In the genomic region with DNA sequence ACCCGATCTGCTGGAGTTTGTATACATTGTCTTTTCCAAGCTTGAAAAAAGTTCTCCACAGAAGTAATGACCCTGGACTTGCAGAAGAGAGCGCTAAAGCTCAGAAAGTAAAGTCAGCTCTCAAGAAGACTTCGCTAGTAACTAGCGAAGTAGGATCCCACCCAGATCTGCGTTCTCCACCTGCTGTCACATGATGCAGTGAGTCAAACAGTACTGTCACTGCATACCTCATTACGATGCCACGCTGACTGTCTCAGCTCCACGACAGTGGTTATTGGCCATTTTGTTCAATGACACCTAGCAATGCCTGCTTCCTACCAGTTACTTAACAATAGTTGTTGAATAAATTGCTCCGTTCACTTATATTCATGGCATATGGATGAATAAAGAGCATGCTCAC, we compare ENCODE assay signal across 8 cellular contexts. TPM values are rescaled to one million over a fixed set of nuclear protein-coding genes. Genes with fewer than 3 reads are reported as not detected.
A peak's percentile ranks its signal among the peaks of the same experiment; 100 is the strongest.
DNase-seq lines count a peak whose midpoint lies in the region; ATAC-seq, FAIRE-seq and TF ChIP-seq lines count a peak whose summit lies in the region.

No MANE protein-coding gene starts in this region.

- no peak overlapping the region for H4K91ac ChIP-seq in H1 (replicated peaks; ENCODE audit: insufficient read length, low read length)

- H3K79me2 ChIP-seq in H1 (ENCODE audit: control insufficient read depth in 1 of 2, insufficient read depth in 2 of 2, low read length in 2 of 2), result no peaks in the 10 kb centered on the region

- peak overlapping the region; percentile 94; the same call in 1 of the 2 replicates for H2BK12ac ChIP-seq in H1 (ENCODE audit: low read depth, low read length)

- H3K36me3 ChIP-seq in SJCRH30 (no peaks in the 10 kb centered on the region), H1 (ENCODE audit: control insufficient read depth in 2 of 4, insufficient read depth in 4 of 4, low read length in 3 of 4) (no peaks in the 10 kb centered on the region), tibial nerve (no peaks in the 10 kb centered on the region)

- no peak for TF ChIP-seq EP300 in H1 (IDR thresholded peaks at IDR 0.05; ENCODE audit: borderline replicate concordance in 1 of 2, low read depth in 2 of 2, low read length in 2 of 2)
- peak in 1 of 2 donors; percentile 35 for TF ChIP-seq EP300 in tibial nerve (IDR thresholded peaks at IDR 0.05)

- TF ChIP-seq POLR2A in H1 (IDR thresholded peaks at IDR 0.05; ENCODE audit: control extremely low read depth in 1 of 2, low read depth in 2 of 2, low read length in 2 of 2) (no peak), tibial nerve (IDR thresholded peaks at IDR 0.05) (no peak)

- H3K27me3 ChIP-seq in SJCRH30 (no peaks in the 10 kb centered on the region), H1 (replicated peaks in 1 of 4; ENCODE audit: control insufficient read depth in 3 of 4, extremely low read depth in 1 of 4, insufficient read depth in 3 of 4, low read length in 3 of 4) (no peaks in the 10 kb centered on the region; a peak in 2 of 7 replicates), tibial nerve (no peaks in the 10 kb centered on the region)

- WGBS in H1 (ENCODE audit: extremely low coverage in 1 of 2, insufficient coverage in 1 of 2, insufficient read length in 1 of 2, insufficient replicate concordance in 2 of 2, low coverage in 1 of 2, low lambda C conversion rate in 2 of 2, missing lambda C conversion rate in 1 of 2), 2 experiments, result 13% methylated on average over 9 of the region's 9 CpGs; no CpG with 5 or more reads in 1 of the 2 experiments
- 5 to 8% methylated on average over 9 of the region's 9 CpGs for WGBS in tibial nerve, 2 donors

- no peak overlapping the region for H3K18ac ChIP-seq in H1 (ENCODE audit: extremely low read depth, low read length)

- 0 out of 2 replicates have a peak overlapping the region, but pooled peaks have one; percentile 87 for H2BK20ac ChIP-seq in H1 (ENCODE audit: low read length)

- H4K5ac ChIP-seq in H1 (ENCODE audit: insufficient read length, low read depth, low read length), result no peak overlapping the region

- no peak overlapping the region for H2BK5ac ChIP-seq in H1 (ENCODE audit: low read depth, low read length)

- no peak overlapping the region for H4K8ac ChIP-seq in H1 (ENCODE audit: extremely low read depth, insufficient read depth, low read length)

- no peaks in the 10 kb centered on the region for H3K9me3 ChIP-seq in SJCRH30 (replicated peaks)
- H3K9me3 ChIP-seq in H1 (ENCODE audit: insufficient read depth in 2 of 2, low read depth in 1 of 2, low read length in 1 of 2), result no peaks in the 10 kb centered on the region
- no peaks in the 10 kb centered on the region for H3K9me3 ChIP-seq in tibial nerve

- no peaks in the 10 kb centered on the region for H3K9me3 Mint-ChIP-seq in mesothelial cell of epicardium

- no peaks in the 10 kb centered on the region for H3K4me1 Mint-ChIP-seq in mesothelial cell of epicardium

- no peak overlapping the region for H3K9ac ChIP-seq in H1 (replicated peaks in 1 of 4; ENCODE audit: extremely low read depth in 1 of 4, low read depth in 3 of 4, low read length in 3 of 4)

- H3K4me1 ChIP-seq in SJCRH30, result peaks cover 24% of the 10 kb centered on the region
- H3K4me1 ChIP-seq in H1 (replicated peaks in 1 of 4; ENCODE audit: control insufficient read depth in 3 of 4, insufficient read depth in 4 of 4, low read length in 3 of 4), result 0 out of 7 replicates have a peak, but pooled peaks cover 0 to 2% (median 0%) of the 10 kb centered on the region in 4 experiments
- peaks cover 0 to 8% (median 0%) of the 10 kb centered on the region in 4 donors for H3K4me1 ChIP-seq in tibial nerve

- no peaks in the 10 kb centered on the region for H3K79me1 ChIP-seq in H1 (ENCODE audit: low read depth, low read length)

- peak; percentile 97 for FAIRE-seq in H1 (lab: Jason Lieb, UNC)

- H3K4me3 ChIP-seq in SJCRH30, result no peak overlapping the region
- H3K4me3 ChIP-seq in H1 (ENCODE audit: extremely low read depth in 1 of 4, insufficient read depth in 2 of 4, low read depth in 3 of 4, low read length in 4 of 4), result no peak overlapping the region
- no peak overlapping the region for H3K4me3 ChIP-seq in tibial nerve

- in situ Hi-C loops in G401 (cut with HindIII; ENCODE audit: low sequenced_read_pairs), result no loop called here

- H3K4me3 Mint-ChIP-seq in mesothelial cell of epicardium, result no peak overlapping the region

- peak; percentile 75 for ATAC-seq in GM21526 (IDR thresholded peaks at IDR 0.05; ENCODE audit: low FRiP score, unreplicated experiment)

- CTCF ChIA-PET in H1 (lab: Charles Lee; ENCODE audit: partially characterized antibody), result interaction anchor here (0.5 to 5.0 kb wide), 19 partner anchors 9 to 581 kb away, joined by 3 to 34 read pairs (median 5); no protein-coding TSS in a partner anchor

- H2AFZ ChIP-seq in H1 (ENCODE audit: low read length), result peak overlapping the region; percentile 82; the same call in 1 of the 2 replicates

- H2AK5ac ChIP-seq in H1 (ENCODE audit: low read depth, low read length), result no peak overlapping the region

- H3K27ac ChIP-seq in SJCRH30, result no peak overlapping the region
- no peak overlapping the region for H3K27ac ChIP-seq in H1 (ENCODE audit: low read depth, low read length)
- no peak overlapping the region for H3K27ac ChIP-seq in tibial nerve

- TF ChIP-seq RAD21 in H1 (IDR thresholded peaks at IDR 0.05 in 1 of 2, conservative IDR thresholded peaks at IDR 0.05 in 1 of 2; ENCODE audit: low read depth in 2 of 2, low read length in 2 of 2), result peak; percentile 90 to 91

- POLR2A ChIA-PET in H1 (lab: Charles Lee; ENCODE audit: partially characterized antibody), result interaction anchor here (0.5 kb wide), 1 partner anchor 14 kb away, joined by 3 read pairs; no protein-coding TSS in a partner anchor

- no peak overlapping the region for H3K4ac ChIP-seq in H1 (replicated peaks; ENCODE audit: insufficient read length, low read depth, low read length)

- H3K23me2 ChIP-seq in H1 (ENCODE audit: low read depth, low read length), result no peaks in the 10 kb centered on the region; the same call in 1 of the 2 replicates

- peak overlapping the region; percentile 19; the same call in 1 of the 2 replicates for H2BK15ac ChIP-seq in H1 (ENCODE audit: low read length)

- peak overlapping the region; percentile 22 to 47; a peak in 3 of 4 replicates for H3K4me2 ChIP-seq in H1 (ENCODE audit: insufficient read depth in 1 of 2, low read depth in 2 of 2, low read length in 2 of 2)

- H3K14ac ChIP-seq in H1 (ENCODE audit: insufficient read length), result no peak overlapping the region

- H3K27ac Mint-ChIP-seq in mesothelial cell of epicardium, result no peak overlapping the region

- H2BK120ac ChIP-seq in H1 (replicated peaks; ENCODE audit: low read depth, low read length), result no peak overlapping the region

- H3K36me3 Mint-ChIP-seq in mesothelial cell of epicardium, result no peaks in the 10 kb centered on the region

- no peak overlapping the region for H3K23ac ChIP-seq in H1 (ENCODE audit: insufficient read length)

- H4K20me1 ChIP-seq in H1 (replicated peaks in 1 of 2; ENCODE audit: control insufficient read depth in 1 of 2, insufficient read depth in 2 of 2, low read length in 2 of 2), result no peaks in the 10 kb centered on the region

- TF ChIP-seq CTCF in H1 (IDR thresholded peaks at IDR 0.05; ENCODE audit: control extremely low read depth in 1 of 3, insufficient read depth in 1 of 3, low read depth in 1 of 3, low read length in 3 of 3) (peak in 2 of 3 experiments; percentile 69 to 79; a peak in 3 of 4 replicates), mesothelial cell of epicardium (IDR thresholded peaks at IDR 0.05; ENCODE audit: unreplicated experiment) (peak; percentile 67), tibial nerve (IDR thresholded peaks at IDR 0.05) (peak; percentile 23 to 77 (median 58))

- peaks cover 31% of the 10 kb centered on the region for H3K27me3 Mint-ChIP-seq in mesothelial cell of epicardium (ENCODE audit: low read depth)

- DNase-seq in G401 (ENCODE audit: low spot score), result peak; percentile 25
- peak; percentile 92 for DNase-seq in LHCN-M2 (ENCODE audit: low read depth)
- peak; percentile 68 to 79 for DNase-seq in SJCRH30
- DNase-seq in H1 (ENCODE audit: low read depth in 1 of 2, low spot score in 2 of 2), result peak in 1 of 2 experiments; percentile 47
- DNase-seq in mesothelial cell of epicardium (ENCODE audit: low spot score in 2 of 2, unreplicated experiment in 2 of 2), result peak in 1 of 2 experiments; percentile 42
- peak in 1 of 2 donors; percentile 35 for DNase-seq in tibial nerve (ENCODE audit: low spot score in 2 of 2)
- no peak for DNase-seq in cerebellum (ENCODE audit: low spot score)

- no peak overlapping the region for H3K56ac ChIP-seq in H1 (replicated peaks; ENCODE audit: insufficient read length, low read depth, low read length)

TF ChIP-seq in H1, 55 proteins besides CTCF, POLR2A, EP300 and RAD21 (continues in another document):
- TF ChIP-seq BRCA1 (IDR thresholded peaks at IDR 0.05; ENCODE audit: low read depth, low read length), result no peak
- TF ChIP-seq, protein P1, sequence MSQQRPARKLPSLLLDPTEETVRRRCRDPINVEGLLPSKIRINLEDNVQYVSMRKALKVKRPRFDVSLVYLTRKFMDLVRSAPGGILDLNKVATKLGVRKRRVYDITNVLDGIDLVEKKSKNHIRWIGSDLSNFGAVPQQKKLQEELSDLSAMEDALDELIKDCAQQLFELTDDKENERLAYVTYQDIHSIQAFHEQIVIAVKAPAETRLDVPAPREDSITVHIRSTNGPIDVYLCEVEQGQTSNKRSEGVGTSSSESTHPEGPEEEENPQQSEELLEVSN (IDR thresholded peaks at IDR 0.05), result peak; percentile 34; the same call in 1 of the 2 replicates
- peak; percentile 65 for TF ChIP-seq MAX (IDR thresholded peaks at IDR 0.05)
- TF ChIP-seq BCL11A (IDR thresholded peaks at IDR 0.05; ENCODE audit: low read depth in 2 of 2, low read length in 2 of 2), result no peak
- TF ChIP-seq KDM1A (IDR thresholded peaks at IDR 0.05; ENCODE audit: borderline replicate concordance, low read length), result no peak

RNA-seq across cellular contexts. Expression of gene SEC61G, which starts 29.7 kb away (rescaled TPM):
- total RNA-seq in G401 (2014; rRNA removed; shearing (Covaris generic)), result 318 and 345 TPM in 2 replicates
- total RNA-seq in LHCN-M2 (2014; rRNA removed) (1,569 and 2,585 TPM in 2 replicates), mesothelial cell of epicardium (106 to 110 TPM (median 107 TPM) in 3 replicates), tibial nerve (100 to 1,000 TPM in 3 of 4 donors, 10 to 100 TPM in 1; 61.4 to 181 (median 137) TPM), cerebellum (80.4 TPM)
- 785 TPM for polyA plus RNA-seq in LHCN-M2 (2012)
- total RNA-seq in SJCRH30 (2014; rRNA removed; shearing (Covaris generic)), result 340 and 359 TPM in 2 replicates
- total RNA-seq in H1 (2021; fragmentation: NEBNext Ultra II Directional; extraction: Animal tissue kit (Norgen Biotek cat#: 25700)), result 142 and 156 TPM in 2 replicates
- polyA plus RNA-seq in H1 (2011; rRNA removed), result 112 and 274 TPM in 2 replicates
- 235 TPM for polyA plus RNA-seq in H1 (2011; cell fraction: cytosol; rRNA removed)
- polyA plus RNA-seq in H1 (2011; cell fraction: nucleus; rRNA removed), result 17.2 TPM
- 206 to 397 TPM (median 290 TPM) in 4 replicates for polyA plus RNA-seq in H1 (2012, experiment 1 of 2)
- 231 TPM for polyA plus RNA-seq in H1 (2012, experiment 2 of 2)
- polyA plus RNA-seq in H1 (2013, experiment 1 of 2), result 240 TPM
- 255 TPM for polyA plus RNA-seq in H1 (2013, experiment 2 of 2)
- 48.7 and 56.0 TPM in 2 replicates for polyA minus RNA-seq in H1 (2011; rRNA and poly(A)+ RNA removed)
- 51.8 TPM for polyA minus RNA-seq in H1 (2011; cell fraction: cytosol; rRNA and poly(A)+ RNA removed)
- 25.3 TPM for polyA minus RNA-seq in H1 (2011; cell fraction: nucleus; rRNA and poly(A)+ RNA removed)
